1 cellular context compared by ENCODE assay signal in genomic region chr19:41995959-41996797, GRCh38.
TF ChIP-seq lines count a peak whose summit lies in the region.

No MANE protein-coding gene starts in this region.

TF ChIP-seq in HepG2, 621 proteins besides CTCF, POLR2A, EP300 and RAD21:
- TF ChIP-seq RFX1 (IDR thresholded peaks at IDR 0.05) (peak; percentile 64), ZNF44 (CRISPR knock-in tag; IDR thresholded peaks at IDR 0.05) (no peak)
TF ChIP-seq in HepG2: peak in this region for 1.
